Comparison of ENCODE assay signal across 11 cellular contexts in genomic region chr5:9714187-9714586, GRCh38.
"Had no signal": no experiment of that assay in that cellular context is flagged by ENCODE, and none has a peak within 500 bp of the region (broad histone marks: within the 10 kb centered on the region; RNA-seq: fewer than 3 reads in every experiment).

No MANE protein-coding gene starts in this region.

- H3K27ac ChIP-seq: ascending aorta, breast epithelium, right lobe of liver, spleen, upper lobe of right lung, WERI-Rb-1 had no signal

- H3K4me3 ChIP-seq: ascending aorta, breast epithelium, right lobe of liver, spleen, upper lobe of right lung had no signal

- H3K9me3 ChIP-seq: ascending aorta, breast epithelium, right lobe of liver, upper lobe of right lung had no signal

- H3K36me3 ChIP-seq: ascending aorta, breast epithelium, right lobe of liver, spleen, upper lobe of right lung, WERI-Rb-1 had no signal

- H3K27me3 ChIP-seq: ascending aorta, right lobe of liver, spleen, upper lobe of right lung had no signal

- H3K4me1 ChIP-seq: ascending aorta, breast epithelium, right lobe of liver, spleen, upper lobe of right lung had no signal

- DNase-seq: activated CD4-positive, alpha-beta T cell treated with anti-CD3 and anti-CD28 coated beads, Interleukin-2, amount 50 U/mL, for 48 hours; activated naive CD4-positive, alpha-beta T cell treated with anti-CD3 and anti-CD28 coated beads for 36 hours; activated naive CD8-positive, alpha-beta T cell treated with anti-CD3 and anti-CD28 coated beads, Interleukin-2, amount 50 U/mL, for 24 hours; effector memory CD4-positive, alpha-beta T cell; right lobe of liver; spleen; stimulated activated naive CD8-positive, alpha-beta T cell treated with anti-CD3 and anti-CD28 coated beads, Interleukin-15, amount 100 ng/mL, for 72 hours; upper lobe of right lung; WERI-Rb-1 had no signal
